14 cellular contexts compared by ENCODE assay signal in genomic region chr11:1531961-1532586, GRCh38. TPM values are rescaled to one million over a fixed set of nuclear protein-coding genes. Genes with fewer than 3 reads are reported as not detected.
DNase-seq lines count a peak whose midpoint lies in the region; ATAC-seq and TF ChIP-seq lines count a peak whose summit lies in the region.
"Had no signal": no experiment of that assay in that cellular context is flagged by ENCODE, and none has a peak within 500 bp of the region (broad histone marks: within the 10 kb centered on the region; RNA-seq: fewer than 3 reads in every experiment).

No MANE protein-coding gene starts in this region.

- peaks cover 48% of the 10 kb centered on the region for H3K4me1 ChIP-seq in foreskin keratinocyte

- no peaks in the 10 kb centered on the region for H3K27me3 Mint-ChIP-seq in T-helper 17 cell

- H3K4me1 Mint-ChIP-seq in T-helper 17 cell: peaks cover 28% of the 10 kb centered on the region

- no peaks in the 10 kb centered on the region for H3K36me3 Mint-ChIP-seq in T-helper 17 cell (ENCODE audit: low read depth)

- H3K9me3 ChIP-seq in T-helper 17 cell (ENCODE audit: control insufficient read depth, low read length, poor library complexity, severe bottlenecking): no peaks in the 10 kb centered on the region

- no peak overlapping the region for H3K4me3 Mint-ChIP-seq in T-helper 17 cell

- TF ChIP-seq CTCF in AG09319 (IDR thresholded peaks at IDR 0.05; ENCODE audit: low read depth, low read length): no peak
- TF ChIP-seq CTCF in foreskin keratinocyte (conservative IDR thresholded peaks at IDR 0.05): peak; percentile 55

- DNase-seq in AG09319 (ENCODE audit: extremely low read depth, low read depth): peak; percentile 19
- DNase-seq in T-helper 17 cell: no peak
- peak; percentile 73 to 78 for DNase-seq in foreskin keratinocyte
- peak; percentile 45 for DNase-seq in pons (ENCODE audit: low spot score)
- DNase-seq in DMS153 (lab: John Stamatoyannopoulos, UW): no peak
- no peak for DNase-seq in SKM-1 (lab: John Stamatoyannopoulos, UW; ENCODE audit: unreplicated experiment)
- no peak for DNase-seq in NCI-H187 treated with DMSO at 0.1 percent for 48 hours (lab: John Stamatoyannopoulos, UW)
- no peak for DNase-seq in stimulated activated CD4-positive, alpha-beta T cell treated with anti-CD3 and anti-CD28 coated beads, Interleukin-2, amount 100 ng/mL, for 48 hours
- DNase-seq: activated CD4-positive, CD25-positive, alpha-beta regulatory T cell treated with anti-CD3 and anti-CD28 coated beads, Interleukin-2, amount 50 U/mL, for 72 hours; AML-193; NCI-H1048; PC-9 had no signal

- H3K27me3 ChIP-seq in foreskin keratinocyte: no peaks in the 10 kb centered on the region

- H3K27ac Mint-ChIP-seq in T-helper 17 cell: peak overlapping the region; percentile 84

- ATAC-seq in T-helper 17 cell (no peak), foreskin keratinocyte (peak; percentile 69)

- peak overlapping the region; percentile 43 for H3K27ac ChIP-seq in foreskin keratinocyte
- H3K27ac ChIP-seq: PC-9 had no signal

RNA-seq across cellular contexts. Expression of gene DUSP8, which starts 40.0 kb away (rescaled TPM):
- total RNA-seq in T-helper 17 cell: 10 to 100 TPM; 79.5 to 90.1 TPM
- 0.71 and 0.88 TPM in 2 replicates for total RNA-seq in foreskin keratinocyte
- polyA plus RNA-seq in foreskin keratinocyte: 0.90 and 1.3 TPM in 2 replicates

RNA-seq across cellular contexts. Expression of gene MOB2, which starts 45.5 kb away (rescaled TPM):
- total RNA-seq in T-helper 17 cell (10 to 100 TPM; 65.0 to 65.7 TPM), foreskin keratinocyte (35.6 and 38.5 TPM in 2 replicates)
- 30.6 and 36.5 TPM in 2 replicates for polyA plus RNA-seq in foreskin keratinocyte

RNA-seq across cellular contexts. Expression of gene KRTAP5-1, which starts 53.0 kb away (rescaled TPM):
- total RNA-seq in T-helper 17 cell (not detected), foreskin keratinocyte (not detected in 2 replicates)
- polyA plus RNA-seq in foreskin keratinocyte: not detected in 2 replicates
- total RNA-seq: osteocyte, PC-9 had no signal
- polyA plus RNA-seq: adipose tissue had no signal

Comparison
In these comparisons a context has a peak if more than half of its experiments do, and no peak if none do; other contexts are left out.
1. DNase-seq: peak in AG09319 (single experiment), foreskin keratinocyte (2 of 2) and pons (single experiment); none in T-helper 17 cell (0 of 3), DMS153 (single experiment), SKM-1 (single experiment), NCI-H187 treated with DMSO at 0.1 percent for 48 hours (single experiment) and stimulated activated CD4-positive, alpha-beta T cell treated with anti-CD3 and anti-CD28 coated beads, Interleukin-2, amount 100 ng/mL, for 48 hours (0 of 2).
2. RNA of gene DUSP8, which starts 40.0 kb away (total RNA-seq): 79.5 to 90.1 TPM in T-helper 17 cell; 0.71 to 0.88 TPM in foreskin keratinocyte; every median in the first group is over 10 times any median in the second.